In the genomic region with DNA sequence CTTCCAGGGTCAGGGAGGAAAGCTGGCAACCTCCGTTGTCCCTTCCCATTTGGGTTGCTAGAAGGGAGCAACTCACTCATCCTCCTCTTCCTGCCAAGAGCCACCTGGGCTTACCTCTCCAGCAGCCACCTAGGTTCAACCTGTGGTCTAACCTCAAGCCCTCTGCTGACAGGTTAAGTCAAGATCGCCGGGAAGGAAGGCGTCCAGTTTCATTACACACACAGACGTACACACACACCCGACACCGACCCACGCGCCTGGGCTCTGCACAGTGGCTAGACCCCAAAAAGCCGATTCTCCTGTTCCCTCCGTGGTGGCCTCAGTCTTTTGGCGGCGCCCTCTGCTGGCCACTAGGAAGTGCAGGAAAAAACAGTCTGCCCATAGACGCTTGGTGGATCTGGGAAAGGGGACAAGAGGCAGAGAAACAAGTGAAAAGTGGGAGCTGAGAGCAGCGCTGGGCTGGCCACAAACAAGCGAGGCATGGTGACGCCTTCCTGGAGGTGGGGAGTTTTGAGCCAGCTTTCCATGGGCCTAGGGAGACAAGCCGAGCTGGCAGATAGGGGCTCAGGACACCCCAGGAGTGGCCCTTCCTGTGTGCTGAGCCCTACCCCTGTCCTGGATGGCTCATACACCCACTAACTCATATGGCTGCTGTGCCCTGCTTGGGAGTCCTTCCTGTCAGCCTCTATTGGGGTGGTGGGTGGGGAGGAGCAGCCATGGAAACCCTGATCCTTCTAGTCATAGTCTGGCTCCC, we compare ENCODE assay signal across 8 cellular contexts. TPM values are rescaled to one million over a fixed set of nuclear protein-coding genes. Genes with fewer than 3 reads are reported as not detected.
A peak's percentile ranks its signal among the peaks of the same experiment; 100 is the strongest.
DNase-seq lines count a peak whose midpoint lies in the region; ATAC-seq and TF ChIP-seq lines count a peak whose summit lies in the region.

No MANE protein-coding gene starts in this region.

- DNase-seq in AG04449 (ENCODE audit: low read depth, low spot score) = no peak
- peak; percentile 57 for DNase-seq in NCI-H226
- peak; percentile 57 for DNase-seq in activated T-helper 9 cell treated with anti-CD3 and anti-CD28 coated beads, Interleukin-2, amount 50 U/mL, for 16 hours (ENCODE audit: low read depth)
- DNase-seq in glutamatergic neuron = peak; percentile 80
- peak; percentile 92 for DNase-seq in retina
- no peak for DNase-seq in hippocampal formation (lab: John Stamatoyannopoulos, UW)
- no peak for DNase-seq in cortex of kidney (lab: John Stamatoyannopoulos, UW)

- peak; percentile 31 for ATAC-seq in GM21515 (IDR thresholded peaks at IDR 0.05; ENCODE audit: unreplicated experiment)

- no peak overlapping the region for H3K4me3 ChIP-seq in AG04449 (ENCODE audit: low read depth, low read length)

- peak overlapping the region; percentile 56 for H3K27ac Mint-ChIP-seq in glutamatergic neuron (ENCODE audit: unreplicated experiment)

- H3K36me3 Mint-ChIP-seq in glutamatergic neuron (ENCODE audit: unreplicated experiment) = no peaks in the 10 kb centered on the region

- CTCF ChIA-PET in AG04449 (lab: Yijun Ruan, JAX) = interaction anchor here (0.6 to 15.8 kb wide), 85 partner anchors 10 to 468 kb away, joined by 3 to 324 read pairs (median 5); partner anchors contain the start of genes GTPBP2, MRPS18A and VEGFA

- H3K4me3 Mint-ChIP-seq in glutamatergic neuron (ENCODE audit: unreplicated experiment) = peak overlapping the region; percentile 87

- peaks cover 6% of the 10 kb centered on the region for H3K9me3 Mint-ChIP-seq in glutamatergic neuron (ENCODE audit: unreplicated experiment)

- H3K27me3 Mint-ChIP-seq in glutamatergic neuron (ENCODE audit: unreplicated experiment) = peaks cover 9% of the 10 kb centered on the region

- TF ChIP-seq CTCF in AG04449 (IDR thresholded peaks at IDR 0.05; ENCODE audit: insufficient read depth, low read length, missing control alignments) (peak; percentile 92), glutamatergic neuron (IDR thresholded peaks at IDR 0.05; ENCODE audit: partially characterized antibody, unreplicated experiment) (peak; percentile 87)

- POLR2A ChIA-PET in AG04449 (lab: Yijun Ruan, JAX) = interaction anchor here (1.3 to 4.8 kb wide), 5 partner anchors 64 to 305 kb away, joined by 3 to 26 read pairs (median 9); partner anchors contain the start of gene VEGFA

- peaks cover 3% of the 10 kb centered on the region for H3K4me1 Mint-ChIP-seq in glutamatergic neuron (ENCODE audit: low read depth, unreplicated experiment)

RNA-seq across cellular contexts. Expression of gene MRPL14, which starts 52.7 kb away (rescaled TPM):
- total RNA-seq in glutamatergic neuron (ENCODE audit: unreplicated experiment) = 31.7 TPM

RNA-seq across cellular contexts. Expression of gene TMEM63B, which starts 52.8 kb away (rescaled TPM):
- 148 TPM for total RNA-seq in glutamatergic neuron (ENCODE audit: unreplicated experiment)

Comparison
In these comparisons a context has a peak if more than half of its experiments do, and no peak if none do; other contexts are left out.
1. DNase-seq: peak in NCI-H226 (single experiment), activated T-helper 9 cell treated with anti-CD3 and anti-CD28 coated beads, Interleukin-2, amount 50 U/mL, for 16 hours (single experiment), glutamatergic neuron (single experiment) and retina (single experiment); none in AG04449 (single experiment), hippocampal formation (0 of 2) and cortex of kidney (single experiment).